ENCODE assay signal across 8 cellular contexts in the genomic region with DNA sequence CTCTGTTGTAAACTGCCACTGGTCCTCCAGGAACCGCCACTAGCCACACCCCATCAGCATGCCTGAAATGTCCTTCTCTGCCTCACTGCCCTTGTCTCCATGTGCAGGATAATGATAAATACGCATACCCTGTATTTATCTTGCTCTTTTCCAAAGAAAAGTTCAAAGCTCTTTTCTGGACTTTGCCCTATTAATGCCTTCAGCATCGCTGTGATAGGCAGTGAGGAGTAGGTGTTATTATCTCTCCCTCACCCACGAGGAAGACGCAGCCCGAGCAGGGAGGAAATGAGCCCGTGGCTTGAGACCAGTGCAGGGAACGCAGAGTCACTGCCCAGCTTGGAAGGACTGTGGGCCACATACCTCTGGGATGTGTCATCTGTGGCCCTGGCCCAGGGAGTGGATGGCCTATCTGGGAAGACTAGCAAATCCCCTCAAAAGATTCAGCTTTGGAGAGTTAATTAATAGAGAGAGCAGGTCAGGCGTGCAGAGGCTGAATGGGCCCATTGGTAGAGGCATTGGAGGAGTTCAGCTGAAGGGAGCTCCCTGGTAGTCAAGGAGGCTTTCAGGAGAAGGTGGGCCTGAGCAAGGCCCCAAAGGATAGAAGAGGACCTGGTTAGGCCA. TPM values are rescaled to one million over a fixed set of nuclear protein-coding genes. Genes with fewer than 3 reads are reported as not detected.
A peak's percentile ranks its signal among the peaks of the same experiment; 100 is the strongest.
DNase-seq lines count a peak whose midpoint lies in the region; ATAC-seq and TF ChIP-seq lines count a peak whose summit lies in the region.

No MANE protein-coding gene starts in this region.

- H3K9ac ChIP-seq in fibroblast of lung (ENCODE audit: insufficient read depth, low read length): no peak overlapping the region
- H3K9ac ChIP-seq in Karpas-422 (ENCODE audit: low read length): no peak overlapping the region

- H3K36me3 ChIP-seq in fibroblast of lung (ENCODE audit: control insufficient read depth, insufficient read depth, low read length) (peaks cover 39% of the 10 kb centered on the region), ovary (no peaks in the 10 kb centered on the region), Karpas-422 (ENCODE audit: insufficient read depth, low read length) (peaks cover 39% of the 10 kb centered on the region)

- 16 to 23% (median 19%) methylated on average over 9 of the region's 9 CpGs for WGBS in ovary, 3 donors

- H3K9me3 ChIP-seq in fibroblast of lung (ENCODE audit: control insufficient read depth, insufficient read depth, low read depth, low read length) (no peaks in the 10 kb centered on the region), ovary (no peaks in the 10 kb centered on the region), Karpas-422 (ENCODE audit: low read length) (no peaks in the 10 kb centered on the region)

- no peak for TF ChIP-seq EP300 in ovary (IDR thresholded peaks at IDR 0.05)

- DNase-seq in RWPE1 (ENCODE audit: low spot score) (peak; percentile 54), fibroblast of lung (ENCODE audit: low read depth in 2 of 2) (peak; percentile 85 to 97), ovary (peak; percentile 70 to 79 (median 77)), AML-193 (lab: John Stamatoyannopoulos, UW) (no peak), NCI-H1417 treated with DMSO at 0.1 percent for 48 hours (lab: John Stamatoyannopoulos, UW) (no peak), Karpas-422 (no peak)

- no peak overlapping the region for H3K4me3 ChIP-seq in fibroblast of lung (replicated peaks in 1 of 4; ENCODE audit: control extremely low read depth in 1 of 4, insufficient read depth in 1 of 4, low read depth in 3 of 4, low read length in 4 of 4)
- H3K4me3 ChIP-seq in ovary: no peak overlapping the region
- no peak overlapping the region for H3K4me3 ChIP-seq in Karpas-422 (ENCODE audit: low read length)

- no peak for TF ChIP-seq POLR2A in ovary (IDR thresholded peaks at IDR 0.05)

- TF ChIP-seq CTCF in C4-2B (conservative IDR thresholded peaks at IDR 0.05) (no peak), RWPE1 (conservative IDR thresholded peaks at IDR 0.05; ENCODE audit: low read depth) (no peak), fibroblast of lung (conservative IDR thresholded peaks at IDR 0.05 in 1 of 2, IDR thresholded peaks at IDR 0.05 in 1 of 2; ENCODE audit: low read depth in 1 of 2, low read length in 2 of 2) (no peak), ovary (IDR thresholded peaks at IDR 0.05) (no peak)

- H3K27ac ChIP-seq in C4-2B (peak overlapping the region; percentile 49), RWPE1 (peak overlapping the region; percentile 73), fibroblast of lung (ENCODE audit: insufficient read depth, low read length) (peak overlapping the region; percentile 70), ovary (peak overlapping the region in 1 of 2 donors; percentile 23), Karpas-422 (ENCODE audit: low read length) (no peak overlapping the region)

- no peaks in the 10 kb centered on the region for H4K20me1 ChIP-seq in fibroblast of lung (ENCODE audit: control insufficient read depth, extremely low read depth, insufficient read depth, low read length)
- no peaks in the 10 kb centered on the region for H4K20me1 ChIP-seq in Karpas-422 (ENCODE audit: insufficient read depth, low read depth, low read length)

- H3K4me1 ChIP-seq in fibroblast of lung (ENCODE audit: control insufficient read depth, extremely low read depth, insufficient read depth, low read length): peaks cover 17% of the 10 kb centered on the region
- peaks cover 12% of the 10 kb centered on the region for H3K4me1 ChIP-seq in ovary (ENCODE audit: insufficient read depth)
- H3K4me1 ChIP-seq in Karpas-422 (ENCODE audit: low read length): peaks cover 17% of the 10 kb centered on the region

- no peak for ATAC-seq in GM19455 (IDR thresholded peaks at IDR 0.05; ENCODE audit: unreplicated experiment)

- CTCF ChIA-PET in RWPE1 (lab: Yijun Ruan, JAX): interaction anchor here (1.2 kb wide), 1 partner anchor 8 kb away, joined by 3 read pairs; no protein-coding TSS in a partner anchor

- H3K4me2 ChIP-seq in fibroblast of lung (ENCODE audit: extremely low read depth, insufficient read depth, low read length) (peak overlapping the region; percentile 60), Karpas-422 (ENCODE audit: low read depth, low read length, poor library complexity, severe bottlenecking) (no peak overlapping the region)

- intact Hi-C loops in ovary (cut with DNase I): no loop called here

- no peaks in the 10 kb centered on the region for H3K9me2 ChIP-seq in Karpas-422 (replicated peaks; ENCODE audit: insufficient read depth, low read length)

- H2AFZ ChIP-seq in fibroblast of lung (ENCODE audit: low read length) (no peak overlapping the region), Karpas-422 (ENCODE audit: low read length) (no peak overlapping the region)

- H3K79me2 ChIP-seq in fibroblast of lung (ENCODE audit: control insufficient read depth, insufficient read depth, low read length): peaks cover 8% of the 10 kb centered on the region
- H3K79me2 ChIP-seq in Karpas-422 (ENCODE audit: low read length): peaks cover 61% of the 10 kb centered on the region

- POLR2A ChIA-PET in RWPE1 (lab: Yijun Ruan, JAX; ENCODE audit: low non-redundant PET): no interaction called here

- H3K27me3 ChIP-seq in fibroblast of lung (ENCODE audit: control insufficient read depth, insufficient read depth, low read length): no peaks in the 10 kb centered on the region
- H3K27me3 ChIP-seq in ovary: no peaks in the 10 kb centered on the region
- H3K27me3 ChIP-seq in Karpas-422 (ENCODE audit: low read length): no peaks in the 10 kb centered on the region

RNA-seq across cellular contexts. Expression of gene TTC7A, which starts 14.0 kb away (rescaled TPM):
- total RNA-seq in fibroblast of lung: 18.5 and 27.2 TPM in 2 replicates
- polyA plus RNA-seq in fibroblast of lung: 11.6 and 21.1 TPM in 2 replicates
- 13.6 and 23.2 TPM in 2 replicates for polyA plus RNA-seq in fibroblast of lung (2012)
- polyA minus RNA-seq in fibroblast of lung (ENCODE audit: low replicate concordance): 33.7 and 37.0 TPM in 2 replicates
- total RNA-seq in ovary: 10 to 100 TPM; 10.6 to 27.4 (median 20.2) TPM
- 10 to 100 TPM in 1 of 2 donors, 1 to 10 TPM in 1; 5.3 to 11.9 TPM for polyA plus RNA-seq in ovary
- total RNA-seq in Karpas-422 (2014; rRNA removed; shearing (Covaris generic); ENCODE audit: low replicate concordance): 53.7 and 54.6 TPM in 2 replicates

RNA-seq across cellular contexts. Expression of gene MCFD2, which starts 39.5 kb away (rescaled TPM):
- total RNA-seq in fibroblast of lung: 145 and 151 TPM in 2 replicates
- 231 and 328 TPM in 2 replicates for polyA plus RNA-seq in fibroblast of lung
- 131 and 161 TPM in 2 replicates for polyA plus RNA-seq in fibroblast of lung (2012)
- 80.1 and 106 TPM in 2 replicates for polyA minus RNA-seq in fibroblast of lung (ENCODE audit: low replicate concordance)
- 100 to 1,000 TPM in 6 of 7 donors, 10 to 100 TPM in 1; 62.8 to 176 (median 134) TPM for total RNA-seq in ovary
- polyA plus RNA-seq in ovary: 100 to 1,000 TPM in 1 of 2 donors, 10 to 100 TPM in 1; 65.8 to 145 TPM
- 37.8 and 47.6 TPM in 2 replicates for total RNA-seq in Karpas-422 (2014; rRNA removed; shearing (Covaris generic); ENCODE audit: low replicate concordance)

Comparison
In these comparisons a context has a peak if more than half of its experiments do, and no peak if none do; other contexts are left out.
1. DNase-seq: peak in RWPE1 (single experiment), fibroblast of lung (2 of 2) and ovary (5 of 5); none in AML-193 (0 of 2), NCI-H1417 treated with DMSO at 0.1 percent for 48 hours (single experiment) and Karpas-422 (single experiment).